ENCODE assay signal across 1 cellular context in the genomic region with DNA sequence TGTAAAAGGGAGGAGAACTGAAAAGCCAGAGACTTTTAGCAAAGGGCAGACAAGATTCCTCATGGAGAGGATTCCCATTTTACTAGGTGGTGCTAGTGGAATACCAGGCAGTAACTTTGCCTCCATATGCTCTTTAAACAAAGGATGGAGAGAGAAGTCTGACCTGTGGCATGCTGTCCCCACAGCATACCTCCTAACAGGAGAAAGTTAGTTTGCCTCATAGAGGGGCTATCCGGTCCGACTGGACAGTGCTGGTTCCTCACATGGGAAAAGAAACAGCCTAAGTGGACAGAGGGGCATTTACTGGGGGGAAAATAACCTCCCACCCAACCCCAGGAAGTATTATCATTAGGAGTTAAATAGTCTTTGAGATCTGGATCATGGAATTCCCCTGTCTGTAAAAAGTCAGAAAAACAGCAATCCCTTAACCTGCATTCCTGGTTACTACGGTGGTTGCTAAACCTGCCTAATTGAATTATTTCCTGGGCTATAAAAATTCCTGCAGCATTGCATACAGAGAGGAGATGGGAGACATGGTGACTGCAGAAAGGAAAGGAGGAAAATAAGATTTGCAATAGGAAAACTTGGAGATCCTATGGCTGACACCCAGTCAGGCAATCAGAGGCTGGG.
TF ChIP-seq lines count a peak whose summit lies in the region.

No MANE protein-coding gene starts in this region.

TF ChIP-seq in HepG2, 621 proteins besides CTCF, POLR2A, EP300 and RAD21:
- TF ChIP-seq ZNF501 (CRISPR knock-in tag; IDR thresholded peaks at IDR 0.05) = no peak
- TF ChIP-seq TAF15 (IDR thresholded peaks at IDR 0.05; ENCODE audit: low read depth, low read length, poor library complexity, severe bottlenecking) = no peak
- TF ChIP-seq SMARCC2 (IDR thresholded peaks at IDR 0.05) = no peak
- no peak for TF ChIP-seq MYC (CRISPR knock-in tag; IDR thresholded peaks at IDR 0.05; ENCODE audit: borderline replicate concordance)
- TF ChIP-seq STAT5B (CRISPR knock-in tag; IDR thresholded peaks at IDR 0.05) = no peak
- no peak for TF ChIP-seq POLR2AphosphoS5 (IDR thresholded peaks at IDR 0.05; ENCODE audit: low read depth, low read length)
- no peak for TF ChIP-seq HNRNPLL (IDR thresholded peaks at IDR 0.05; ENCODE audit: low read depth, low read length, poor library complexity, severe bottlenecking)
TF ChIP-seq in HepG2: peak in this region for 0.
